Comparison of ENCODE assay signal across 12 cellular contexts in the genomic region with DNA sequence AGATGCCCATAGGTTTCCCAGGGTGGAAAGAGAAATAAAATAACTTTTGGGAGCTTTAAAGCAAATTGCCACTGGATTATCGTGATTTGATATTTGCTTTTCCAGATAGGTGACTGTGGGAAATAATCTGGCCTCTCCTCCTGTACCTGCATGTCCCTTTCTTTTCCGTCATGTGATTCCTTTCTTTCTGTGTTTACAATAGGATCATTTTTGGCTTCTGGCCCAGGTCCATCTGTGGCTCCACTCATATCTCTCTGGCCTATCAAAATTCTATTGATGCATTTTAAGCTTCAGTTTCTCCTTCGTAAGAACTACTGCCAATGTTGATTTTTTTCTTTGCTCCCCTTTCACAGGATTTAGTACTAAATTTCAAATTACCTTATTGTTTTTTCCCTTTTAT.
DNase-seq lines count a peak whose midpoint lies in the region; ATAC-seq lines count a peak whose summit lies in the region.
"Had no signal": no experiment of that assay in that cellular context is flagged by ENCODE, and none has a peak within 500 bp of the region (broad histone marks: within the 10 kb centered on the region; RNA-seq: fewer than 3 reads in every experiment).

No MANE protein-coding gene starts in this region.

- DNase-seq in DMS53 (lab: John Stamatoyannopoulos, UW) (peak; percentile 86), NCI-H1105 (lab: John Stamatoyannopoulos, UW) (peak; percentile 83), NCI-H510A (lab: John Stamatoyannopoulos, UW) (peak; percentile 40), left colon (peak in 1 of 2 donors; percentile 17), Ammon's horn (ENCODE audit: low spot score) (no peak), T1000 (lab: John Stamatoyannopoulos, UW) (no peak), AG20443 (ENCODE audit: low spot score) (no peak), SKM-1 (lab: John Stamatoyannopoulos, UW; ENCODE audit: unreplicated experiment) (no peak)
- DNase-seq: activated CD8-positive, alpha-beta memory T cell treated with anti-CD3 and anti-CD28 coated beads, Interleukin-2, amount 50 U/mL, for 4 hours; aorta; erythroblast; NCI-H526 had no signal

- ATAC-seq in left colon: peak; percentile 56

- intact Hi-C loops in left colon (cut with DNase I, micrococcal nuclease): no loop called here

Comparison
In these comparisons a context has a peak if more than half of its experiments do, and no peak if none do; other contexts are left out.
1. DNase-seq: peak in DMS53 (single experiment), NCI-H1105 (single experiment) and NCI-H510A (single experiment); none in Ammon's horn (single experiment), T1000 (single experiment), AG20443 (single experiment) and SKM-1 (single experiment).